Comparison of ENCODE assay signal across 27 cellular contexts in genomic region chr10:69234447-69234846, GRCh38. TPM values are rescaled to one million over a fixed set of nuclear protein-coding genes. Genes with fewer than 3 reads are reported as not detected.
"Had no signal": no experiment of that assay in that cellular context is flagged by ENCODE, and none has a peak within 500 bp of the region (broad histone marks: within the 10 kb centered on the region; RNA-seq: fewer than 3 reads in every experiment).

No MANE protein-coding gene starts in this region.

- H3K36me3 Mint-ChIP-seq: activated naive CD4-positive, alpha-beta T cell treated with anti-CD3 and anti-CD28 coated beads, Interleukin-2, amount 50 U/mL, for 24 hours had no signal

- H3K4me3 ChIP-seq: breast epithelium, gastroesophageal sphincter, hepatocyte, left ventricle myocardium inferior, lung, ovary, prostate gland, sigmoid colon, smooth muscle cell, transverse colon had no signal

- H3K4me1 ChIP-seq: breast epithelium, prostate gland had no signal

- H3K4me3 Mint-ChIP-seq: activated CD8-positive, alpha-beta T cell treated with anti-CD3 and anti-CD28 coated beads for 36 hours; activated naive CD8-positive, alpha-beta T cell treated with anti-CD3 and anti-CD28 coated beads, Interleukin-2, amount 50 U/mL, for 24 hours had no signal

- H3K27me3 ChIP-seq: breast epithelium, gastroesophageal sphincter, hepatocyte, ovary, sigmoid colon, transverse colon had no signal

- H3K27ac ChIP-seq: breast epithelium, gastroesophageal sphincter, hepatocyte, left ventricle myocardium inferior, ovary, prostate gland, sigmoid colon, transverse colon had no signal

- ATAC-seq: activated CD8-positive, alpha-beta T cell treated with anti-CD3 and anti-CD28 coated beads for 36 hours; activated naive CD8-positive, alpha-beta T cell treated with anti-CD3 and anti-CD28 coated beads, Interleukin-2, amount 50 U/mL, for 24 hours; gastroesophageal sphincter had no signal

- H3K27me3 Mint-ChIP-seq: activated CD8-positive, alpha-beta T cell treated with anti-CD3 and anti-CD28 coated beads for 36 hours; activated naive CD4-positive, alpha-beta T cell treated with anti-CD3 and anti-CD28 coated beads, Interleukin-2, amount 50 U/mL, for 24 hours had no signal

- H3K27ac Mint-ChIP-seq: activated CD8-positive, alpha-beta T cell treated with anti-CD3 and anti-CD28 coated beads for 36 hours; activated naive CD8-positive, alpha-beta T cell treated with anti-CD3 and anti-CD28 coated beads, Interleukin-2, amount 50 U/mL, for 24 hours; activated T-helper 2 cell treated with anti-CD3 and anti-CD28 coated beads, Interferon-gamma antibody, Interleukin-2, Interleukin-4, amounts not matched to agents 10 μg/mL and 5 μg/mL and 100 μg/mL, durations not matched to agents 14 hours and 24 hours and 36 hours had no signal

- H3K9me3 ChIP-seq: breast epithelium, gastroesophageal sphincter, left ventricle myocardium inferior, ovary, prostate gland, sigmoid colon, transverse colon had no signal

- H3K36me3 ChIP-seq: breast epithelium, gastroesophageal sphincter, left ventricle myocardium inferior, ovary, prostate gland, sigmoid colon, transverse colon had no signal

- H3K9me3 Mint-ChIP-seq: activated CD8-positive, alpha-beta T cell treated with anti-CD3 and anti-CD28 coated beads for 36 hours; activated naive CD4-positive, alpha-beta T cell treated with anti-CD3 and anti-CD28 coated beads, Interleukin-2, amount 50 U/mL, for 24 hours; activated naive CD8-positive, alpha-beta T cell treated with anti-CD3 and anti-CD28 coated beads, Interleukin-2, amount 50 U/mL, for 24 hours; activated T-helper 2 cell treated with anti-CD3 and anti-CD28 coated beads, Interferon-gamma antibody, Interleukin-2, Interleukin-4, amounts not matched to agents 10 μg/mL and 5 μg/mL and 100 μg/mL, durations not matched to agents 14 hours and 24 hours and 36 hours had no signal

- DNase-seq: activated CD4-positive, alpha-beta T cell treated with anti-CD3 and anti-CD28 coated beads for 1 hour; activated CD4-positive, alpha-beta T cell treated with anti-CD3 and anti-CD28 coated beads, Interleukin-2, amount 50 U/mL, for 1 hour; activated CD8-positive, alpha-beta T cell treated with anti-CD3 and anti-CD28 coated beads for 36 hours; activated naive CD8-positive, alpha-beta T cell treated with anti-CD3 and anti-CD28 coated beads, Interleukin-2, amount 50 U/mL, for 24 hours; activated T-cell treated with anti-CD3 and anti-CD28 coated beads, Interleukin-2, amount 50 U/mL, for 48 hours; amygdala; central memory CD4-positive, alpha-beta T cell; islet precursor cell; left ventricle myocardium inferior; mesendoderm; ovary; retina; sigmoid colon; stimulated activated CD4-positive, alpha-beta T cell treated with anti-CD3 and anti-CD28 coated beads, Interleukin-15, amount 100 ng/mL, for 24 hours; stimulated activated CD4-positive, alpha-beta T cell treated with anti-CD3 and anti-CD28 coated beads, Interleukin-2, amount 100 ng/mL, for 24 hours; stimulated activated naive CD4-positive, alpha-beta T cell treated with Interleukin-2 at 50 U/mL for 16 hours; transverse colon had no signal

RNA-seq across cellular contexts. Expression of gene HKDC1, which starts 14.3 kb away (rescaled TPM):
- total RNA-seq: endothelial cell of umbilical vein, left ventricle myocardium inferior, sigmoid colon, urinary bladder had no signal
- polyA plus RNA-seq: endothelial cell of umbilical vein had no signal
